Comparison of ENCODE assay signal across 8 cellular contexts in the genomic region with DNA sequence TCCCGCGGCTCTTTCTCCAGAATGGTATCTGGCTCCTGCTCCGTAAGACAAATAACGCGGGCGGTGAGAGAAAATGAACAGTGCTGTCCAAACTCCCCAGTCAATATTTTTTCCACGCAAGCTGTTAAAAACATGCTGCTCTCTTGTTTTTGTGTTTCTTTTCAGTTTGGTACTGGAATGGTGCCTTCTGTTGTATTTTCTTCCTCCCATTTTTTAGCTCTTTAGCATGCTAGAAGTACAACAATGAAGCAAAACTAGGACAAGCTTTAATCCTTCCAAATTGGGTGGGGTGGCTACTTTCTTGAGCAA. TPM values are rescaled to one million over a fixed set of nuclear protein-coding genes. Genes with fewer than 3 reads are reported as not detected.
DNase-seq lines count a peak whose midpoint lies in the region; ATAC-seq and TF ChIP-seq lines count a peak whose summit lies in the region.

No MANE protein-coding gene starts in this region.

- intact Hi-C loops in dorsolateral prefrontal cortex (cut with DNase I), result loop anchor here (1.0 to 2.0 kb wide), 2 partner anchors 164 kb away; a partner anchor contains a TSS

- DNase-seq in LNCaP clone FGC (ENCODE audit: low read depth), result no peak
- DNase-seq in dorsolateral prefrontal cortex, result no peak
- no peak for DNase-seq in naive thymus-derived CD8-positive, alpha-beta T cell
- DNase-seq in DMS 273 treated with DMSO at 0.1 percent for 48 hours (lab: John Stamatoyannopoulos, UW), result no peak
- no peak for DNase-seq in HuH-7 (ENCODE audit: low spot score)

- peak overlapping the region; percentile 73 to 99 (median 96) for H3K27ac Mint-ChIP-seq in naive thymus-derived CD8-positive, alpha-beta T cell

- H3K36me3 Mint-ChIP-seq in naive thymus-derived CD8-positive, alpha-beta T cell, result peaks cover 2 to 27% (median 5%) of the 10 kb centered on the region in 3 donors

- H3K4me3 ChIP-seq in LNCaP clone FGC (ENCODE audit: low read depth, low read length) (peak overlapping the region; percentile 90), dorsolateral prefrontal cortex (peak overlapping the region; percentile 65 to 99 (median 93))

- H3K4me1 Mint-ChIP-seq in naive thymus-derived CD8-positive, alpha-beta T cell, result peaks cover 28 to 52% (median 39%) of the 10 kb centered on the region in 4 donors

- H3K27ac ChIP-seq in dorsolateral prefrontal cortex, result peak overlapping the region in 58 of 59 donors; percentile 55 to 96 (median 89)

- TF ChIP-seq CTCF in LNCaP clone FGC (IDR thresholded peaks at IDR 0.05; ENCODE audit: control insufficient read depth, extremely low read depth, insufficient read depth) (no peak), dorsolateral prefrontal cortex (IDR thresholded peaks at IDR 0.05 in 54 of 56, conservative IDR thresholded peaks at IDR 0.05 in 2 of 56; ENCODE audit: low read depth in 1 of 56, partially characterized antibody in 56 of 56) (no peak)

- ATAC-seq in GM19397 (IDR thresholded peaks at IDR 0.05; ENCODE audit: unreplicated experiment), result peak; percentile 3
- no peak for ATAC-seq in naive thymus-derived CD8-positive, alpha-beta T cell
- no peak for ATAC-seq in GM18907 (IDR thresholded peaks at IDR 0.05; ENCODE audit: unreplicated experiment)
- ATAC-seq in HG03460 (IDR thresholded peaks at IDR 0.05; ENCODE audit: unreplicated experiment), result no peak

- no peaks in the 10 kb centered on the region for H3K9me3 Mint-ChIP-seq in naive thymus-derived CD8-positive, alpha-beta T cell

- H3K27me3 Mint-ChIP-seq in naive thymus-derived CD8-positive, alpha-beta T cell, result no peaks in the 10 kb centered on the region

- H3K27me3 ChIP-seq in dorsolateral prefrontal cortex, result no peaks in the 10 kb centered on the region

- POLR2A ChIA-PET in naive thymus-derived CD8-positive, alpha-beta T cell (lab: Charles Lee), result interaction anchor here (1.0 to 1.8 kb wide), 5 partner anchors 9 to 176 kb away, joined by 3 to 5 read pairs (median 4); a partner anchor contains a TSS

- H3K4me3 Mint-ChIP-seq in naive thymus-derived CD8-positive, alpha-beta T cell, result peak overlapping the region; percentile 87 to 100 (median 99)

RNA-seq across cellular contexts. Expression of a gene that starts 0.6 kb away (rescaled TPM):
- total RNA-seq in dorsolateral prefrontal cortex, result 10 to 100 TPM; 19.2 to 62.5 (median 34.1) TPM
- 10 to 100 TPM; 38.1 to 38.2 TPM for total RNA-seq in naive thymus-derived CD8-positive, alpha-beta T cell
- 10 to 100 TPM; 12.5 to 14.8 (median 14.4) TPM for polyA plus RNA-seq in naive thymus-derived CD8-positive, alpha-beta T cell
